Comparison of ENCODE assay signal across 29 cellular contexts in genomic region chr2:235311044-235311443, GRCh38.
"Had no signal": no experiment of that assay in that cellular context is flagged by ENCODE, and none has a peak within 500 bp of the region (broad histone marks: within the 10 kb centered on the region; RNA-seq: fewer than 3 reads in every experiment).

No MANE protein-coding gene starts in this region.

- H3K9me3 ChIP-seq: colonic mucosa, esophagus squamous epithelium, gastrocnemius medialis had no signal

- H3K4me1 ChIP-seq: colonic mucosa, esophagus muscularis mucosa, esophagus squamous epithelium, foreskin keratinocyte, gastrocnemius medialis, gastroesophageal sphincter, heart left ventricle, heart right ventricle had no signal

- ATAC-seq: effector memory CD8-positive, alpha-beta T cell; esophagus mucosa; foreskin keratinocyte; gastrocnemius medialis; gastroesophageal sphincter; heart left ventricle; heart right ventricle had no signal

- H3K27ac Mint-ChIP-seq: dendritic cell treated with granulocyte-macrophage colony-stimulating factor and Interleukin-4, amounts not matched to agents 40 ng/mL and 50 ng/mL, for 4 days; effector memory CD8-positive, alpha-beta T cell; endodermal cell had no signal

- H3K27ac ChIP-seq: colonic mucosa, coronary artery, dorsolateral prefrontal cortex, epithelial cell of prostate, esophagus muscularis mucosa, esophagus squamous epithelium, foreskin keratinocyte, gastrocnemius medialis, gastroesophageal sphincter, heart left ventricle, heart right ventricle had no signal

- DNase-seq: colonic mucosa; cortex of kidney; dermis blood vessel endothelial cell; dorsolateral prefrontal cortex; effector CD4-positive, alpha-beta T cell; effector CD8-positive, alpha-beta T cell; effector memory CD4-positive, alpha-beta T cell; effector memory CD8-positive, alpha-beta T cell; endodermal cell; erythroblast; esophagus squamous epithelium; foreskin fibroblast; foreskin keratinocyte; foreskin melanocyte; gastrocnemius medialis; glutamatergic neuron; head of caudate nucleus; heart left ventricle; heart right ventricle had no signal

- H3K27me3 ChIP-seq: colonic mucosa, esophagus muscularis mucosa, foreskin keratinocyte, gastrocnemius medialis had no signal

- H3K27me3 Mint-ChIP-seq: dendritic cell treated with granulocyte-macrophage colony-stimulating factor and Interleukin-4, amounts not matched to agents 40 ng/mL and 50 ng/mL, for 4 days had no signal

- H3K4me3 ChIP-seq: colonic mucosa, coronary artery, dorsolateral prefrontal cortex, esophagus muscularis mucosa, esophagus squamous epithelium, gastrocnemius medialis, gastroesophageal sphincter, heart left ventricle, heart right ventricle had no signal

- FAIRE-seq: colon, endometrium, endothelial cell of umbilical vein, frontal cortex had no signal

- H3K4me1 Mint-ChIP-seq: endodermal cell had no signal

- H3K36me3 ChIP-seq: colonic mucosa, esophagus muscularis mucosa, esophagus squamous epithelium, gastrocnemius medialis, gastroesophageal sphincter, heart left ventricle, heart right ventricle had no signal

- H3K4me3 Mint-ChIP-seq: dendritic cell treated with granulocyte-macrophage colony-stimulating factor and Interleukin-4, amounts not matched to agents 40 ng/mL and 50 ng/mL, for 4 days; effector memory CD8-positive, alpha-beta T cell; endodermal cell had no signal
